Comparison of ENCODE assay signal across 13 cellular contexts in genomic region chr2:170819941-170820646, GRCh38. TPM values are rescaled to one million over a fixed set of nuclear protein-coding genes. Genes with fewer than 3 reads are reported as not detected.
DNase-seq lines count a peak whose midpoint lies in the region; ATAC-seq, FAIRE-seq and TF ChIP-seq lines count a peak whose summit lies in the region.
"Had no signal": no experiment of that assay in that cellular context is flagged by ENCODE, and none has a peak within 500 bp of the region (broad histone marks: within the 10 kb centered on the region; RNA-seq: fewer than 3 reads in every experiment).

No MANE protein-coding gene starts in this region.

- H3K9me3 ChIP-seq in CD4-positive, alpha-beta memory T cell (ENCODE audit: control insufficient read depth in 1 of 2, low read length in 2 of 2) = no peaks in the 10 kb centered on the region
- H3K9me3 ChIP-seq in H1 (ENCODE audit: insufficient read depth in 2 of 2, low read depth in 1 of 2, low read length in 1 of 2) (no peaks in the 10 kb centered on the region), parathyroid adenoma (ENCODE audit: control insufficient read depth, low read length) (no peaks in the 10 kb centered on the region), GM23248 (ENCODE audit: low read depth) (no peaks in the 10 kb centered on the region), MG63 (no peaks in the 10 kb centered on the region)
- H3K9me3 ChIP-seq: transverse colon had no signal

- H2AK5ac ChIP-seq in H1 (ENCODE audit: low read depth, low read length) = no peak overlapping the region

- no peak for TF ChIP-seq POLR2A in H1 (IDR thresholded peaks at IDR 0.05; ENCODE audit: control extremely low read depth in 1 of 2, low read depth in 2 of 2, low read length in 2 of 2)

- no peak overlapping the region for H3K27ac ChIP-seq in CD4-positive, alpha-beta memory T cell (ENCODE audit: low read depth, low read length)
- H3K27ac ChIP-seq in H1 (ENCODE audit: low read depth, low read length) (no peak overlapping the region), parathyroid adenoma (no peak overlapping the region), GM23248 (no peak overlapping the region)
- H3K27ac ChIP-seq: skin epidermis, transverse colon had no signal

- H3K4me1 Mint-ChIP-seq in CD4-positive, alpha-beta memory T cell = peaks cover 41 to 84% (median 59%) of the 10 kb centered on the region in 4 donors
- peaks cover 15 to 32% (median 31%) of the 10 kb centered on the region in 3 donors for H3K4me1 Mint-ChIP-seq in IgD-negative memory B cell

- POLR2A ChIA-PET in CD4-positive, alpha-beta memory T cell (lab: Charles Lee; ENCODE audit: partially characterized antibody) = no interaction called here
- POLR2A ChIA-PET in H1 (lab: Charles Lee; ENCODE audit: partially characterized antibody) = interaction anchor here (1.9 kb wide), 1 partner anchor 24 kb away, joined by 5 read pairs; no protein-coding TSS in a partner anchor

- H4K20me1 ChIP-seq in H1 (replicated peaks in 1 of 2; ENCODE audit: control insufficient read depth in 1 of 2, insufficient read depth in 2 of 2, low read length in 2 of 2) = peaks cover 0 to 5% of the 10 kb centered on the region in 2 experiments
- H4K20me1 ChIP-seq in GM23248 (ENCODE audit: insufficient read depth) = no peaks in the 10 kb centered on the region

- H2BK12ac ChIP-seq in H1 (ENCODE audit: low read depth, low read length) = peak overlapping the region; percentile 68; the same call in 1 of the 2 replicates

- H2BK20ac ChIP-seq in H1 (ENCODE audit: low read length) = peak overlapping the region; percentile 53; the same call in 1 of the 2 replicates

- H3K18ac ChIP-seq in H1 (ENCODE audit: extremely low read depth, low read length) = no peak overlapping the region; the same call in 1 of the 2 replicates

- CTCF ChIA-PET in CD4-positive, alpha-beta memory T cell (lab: Charles Lee; ENCODE audit: partially characterized antibody) = interaction anchor here (0.9 to 2.0 kb wide), 4 partner anchors 53 to 459 kb away, joined by 3 to 5 read pairs (median 4); no protein-coding TSS in a partner anchor
- CTCF ChIA-PET in H1 (lab: Charles Lee; ENCODE audit: partially characterized antibody) = interaction anchor here (0.5 to 1.3 kb wide), 6 partner anchors 53 to 1455 kb away, joined by 3 to 7 read pairs (median 3); no protein-coding TSS in a partner anchor

- no peak overlapping the region for H2BK15ac ChIP-seq in H1 (ENCODE audit: low read length)

- H3K27me3 Mint-ChIP-seq in CD4-positive, alpha-beta memory T cell = peaks cover 57 to 75% of the 10 kb centered on the region in 2 donors
- H3K27me3 Mint-ChIP-seq in IgD-negative memory B cell = peaks cover 67% of the 10 kb centered on the region

- DNase-seq in CD4-positive, alpha-beta memory T cell = no peak
- DNase-seq in H1 (ENCODE audit: low read depth in 1 of 2, low spot score in 2 of 2) = peak in 1 of 2 experiments; percentile 79
- DNase-seq in GM23248 = no peak
- DNase-seq in NCI-H2227 (lab: John Stamatoyannopoulos, UW; ENCODE audit: unreplicated experiment) = no peak
- DNase-seq in MG63 = no peak
- DNase-seq: NCI-H1105 treated with DMSO at 0.1 percent for 48 hours, transverse colon had no signal

- H3K4me1 ChIP-seq in CD4-positive, alpha-beta memory T cell (ENCODE audit: insufficient read depth, low read length) = peaks cover 71% of the 10 kb centered on the region
- H3K4me1 ChIP-seq in H1 (replicated peaks in 1 of 4; ENCODE audit: control insufficient read depth in 3 of 4, insufficient read depth in 4 of 4, low read length in 3 of 4) (peaks cover 8 to 66% (median 35%) of the 10 kb centered on the region in 4 experiments), parathyroid adenoma (peaks cover 5% of the 10 kb centered on the region), GM23248 (ENCODE audit: insufficient read depth) (peaks cover 6% of the 10 kb centered on the region; the same call in 1 of the 2 replicates)

- FAIRE-seq in H1 (lab: Jason Lieb, UNC) = no peak
- FAIRE-seq: G401.6 had no signal

- TF ChIP-seq EP300 in H1 (IDR thresholded peaks at IDR 0.05; ENCODE audit: borderline replicate concordance in 1 of 2, low read depth in 2 of 2, low read length in 2 of 2) = no peak

- no peaks in the 10 kb centered on the region for H3F3A ChIP-seq in GM23248 (ENCODE audit: insufficient read depth)

- H3K4me2 ChIP-seq in H1 (ENCODE audit: insufficient read depth in 1 of 2, low read depth in 2 of 2, low read length in 2 of 2) (peak overlapping the region; percentile 76 to 99), parathyroid adenoma (ENCODE audit: low read length) (peak overlapping the region; percentile 81), GM23248 (ENCODE audit: unreplicated experiment) (no peak overlapping the region)

- peak overlapping the region; percentile 83 to 95 (median 88) for H3K4me3 Mint-ChIP-seq in CD4-positive, alpha-beta memory T cell
- peak overlapping the region; percentile 80 to 91 (median 85) for H3K4me3 Mint-ChIP-seq in IgD-negative memory B cell

- H4K8ac ChIP-seq in H1 (ENCODE audit: extremely low read depth, insufficient read depth, low read length) = no peak overlapping the region; the same call in 1 of the 2 replicates

- peaks cover 39% of the 10 kb centered on the region for H3K23me2 ChIP-seq in H1 (ENCODE audit: low read depth, low read length)

- no peak overlapping the region for H3K4ac ChIP-seq in H1 (replicated peaks; ENCODE audit: insufficient read length, low read depth, low read length)

- peaks cover 0 to 14% (median 1%) of the 10 kb centered on the region in 8 donors for H3K9me3 Mint-ChIP-seq in CD4-positive, alpha-beta memory T cell
- H3K9me3 Mint-ChIP-seq in IgD-negative memory B cell = peaks cover 0 to 13% (median 3%) of the 10 kb centered on the region in 3 donors
- H3K9me3 Mint-ChIP-seq: dendritic cell treated with granulocyte-macrophage colony-stimulating factor and Interleukin-4, amounts not matched to agents 40 ng/mL and 50 ng/mL, for 4 days had no signal

- no peak overlapping the region for H2BK120ac ChIP-seq in H1 (replicated peaks; ENCODE audit: low read depth, low read length)

- H3K56ac ChIP-seq in H1 (replicated peaks; ENCODE audit: insufficient read length, low read depth, low read length) = no peak overlapping the region

- H3K9me2 ChIP-seq in GM23248 (ENCODE audit: insufficient read depth) = no peaks in the 10 kb centered on the region

- H3K14ac ChIP-seq in H1 (ENCODE audit: insufficient read length) = no peak overlapping the region

- H4K5ac ChIP-seq in H1 (ENCODE audit: insufficient read length, low read depth, low read length) = no peak overlapping the region

- H2BK5ac ChIP-seq in H1 (ENCODE audit: low read depth, low read length) = no peak overlapping the region

- H2AFZ ChIP-seq in H1 (ENCODE audit: low read length) (no peak overlapping the region), parathyroid adenoma (no peak overlapping the region), GM23248 (no peak overlapping the region)

- peak overlapping the region; percentile 51 to 87 for H3K4me3 ChIP-seq in CD4-positive, alpha-beta memory T cell (ENCODE audit: low read length in 2 of 2)
- H3K4me3 ChIP-seq in H1 (ENCODE audit: extremely low read depth in 1 of 4, insufficient read depth in 2 of 4, low read depth in 3 of 4, low read length in 4 of 4) (peak overlapping the region in 2 of 4 experiments; percentile 3 to 64; a peak in 5 of 8 replicates), parathyroid adenoma (ENCODE audit: low read depth, low read length) (peak overlapping the region; percentile 91), GM23248 (no peak overlapping the region), MG63 (no peak overlapping the region)

- peak overlapping the region in 3 of 7 donors; percentile 30 to 53 (median 53) for H3K27ac Mint-ChIP-seq in CD4-positive, alpha-beta memory T cell
- peak overlapping the region; percentile 81 to 93 (median 90) for H3K27ac Mint-ChIP-seq in IgD-negative memory B cell
- H3K27ac Mint-ChIP-seq: dendritic cell treated with granulocyte-macrophage colony-stimulating factor and Interleukin-4, amounts not matched to agents 40 ng/mL and 50 ng/mL, for 4 days had no signal

- in situ Hi-C loops in GM23248 (cut with MboI) = loop anchor here (25.0 kb wide), 1 partner anchor 408 kb away; no protein-coding TSS in a partner anchor

- ATAC-seq in HG02610 (IDR thresholded peaks at IDR 0.05; ENCODE audit: unreplicated experiment) = no peak

- no peak overlapping the region for H3K23ac ChIP-seq in H1 (ENCODE audit: insufficient read length)

- TF ChIP-seq CTCF in H1 (IDR thresholded peaks at IDR 0.05; ENCODE audit: control extremely low read depth in 1 of 3, insufficient read depth in 1 of 3, low read depth in 1 of 3, low read length in 3 of 3) (no peak), parathyroid adenoma (IDR thresholded peaks at IDR 0.05) (no peak)

- peaks cover 0 to 5% of the 10 kb centered on the region in 2 donors for H3K36me3 Mint-ChIP-seq in CD4-positive, alpha-beta memory T cell
- H3K36me3 Mint-ChIP-seq in IgD-negative memory B cell = no peaks in the 10 kb centered on the region

- whole genome bisulfite sequencing in H1 (ENCODE audit: extremely low coverage in 1 of 2, insufficient coverage in 1 of 2, insufficient read length in 1 of 2, insufficient replicate concordance in 2 of 2, low coverage in 1 of 2, low lambda C conversion rate in 2 of 2, missing lambda C conversion rate in 1 of 2), 2 experiments = 1% methylated on average over 29 of the region's 39 CpGs; no CpG with 5 or more reads in 1 of the 2 experiments
- 90 to 92% methylated on average over 26 to 39 of the region's 39 CpGs for WGBS in GM23248 (ENCODE audit: low coverage in 1 of 2, low lambda C conversion rate in 2 of 2, missing lambda C conversion rate in 2 of 2), 2 experiments

- intact Hi-C loops in CD4-positive, alpha-beta memory T cell (cut with micrococcal nuclease) = loop anchor here (2.0 to 10.0 kb wide), 4 partner anchors 53 to 1265 kb away; partner anchors contain the start of genes DLX1 and SP5

- H4K91ac ChIP-seq in H1 (replicated peaks; ENCODE audit: insufficient read length, low read length) = no peak overlapping the region

- no peaks in the 10 kb centered on the region for H3K36me3 ChIP-seq in CD4-positive, alpha-beta memory T cell (ENCODE audit: insufficient read depth, low read length)
- H3K36me3 ChIP-seq in H1 (ENCODE audit: control insufficient read depth in 2 of 4, insufficient read depth in 4 of 4, low read length in 3 of 4) = no peaks in the 10 kb centered on the region; a peak in 1 of 8 replicates
- no peaks in the 10 kb centered on the region for H3K36me3 ChIP-seq in parathyroid adenoma (ENCODE audit: control insufficient read depth, insufficient read depth, low read length)
- H3K36me3 ChIP-seq in GM23248 (ENCODE audit: low read depth) = no peaks in the 10 kb centered on the region
- H3K36me3 ChIP-seq in MG63 = no peaks in the 10 kb centered on the region
- H3K36me3 ChIP-seq: transverse colon had no signal

- H3K79me2 ChIP-seq in H1 (ENCODE audit: control insufficient read depth in 1 of 2, insufficient read depth in 2 of 2, low read length in 2 of 2) = no peaks in the 10 kb centered on the region
- H3K79me2 ChIP-seq in parathyroid adenoma = peaks cover 6% of the 10 kb centered on the region
- H3K79me2 ChIP-seq in GM23248 (ENCODE audit: insufficient read depth) = no peaks in the 10 kb centered on the region

- no peak for TF ChIP-seq RAD21 in H1 (IDR thresholded peaks at IDR 0.05 in 1 of 2, conservative IDR thresholded peaks at IDR 0.05 in 1 of 2; ENCODE audit: low read depth in 2 of 2, low read length in 2 of 2)

- H3K79me1 ChIP-seq in H1 (ENCODE audit: low read depth, low read length) = no peaks in the 10 kb centered on the region

- H3K9ac ChIP-seq in H1 (replicated peaks in 1 of 4; ENCODE audit: extremely low read depth in 1 of 4, low read depth in 3 of 4, low read length in 3 of 4) (no peak overlapping the region), parathyroid adenoma (no peak overlapping the region), GM23248 (no peak overlapping the region)

- H3K27me3 ChIP-seq in CD4-positive, alpha-beta memory T cell (ENCODE audit: insufficient read depth, low read length) = peaks cover 69% of the 10 kb centered on the region
- peaks cover 79 to 100% (median 95%) of the 10 kb centered on the region in 4 experiments for H3K27me3 ChIP-seq in H1 (replicated peaks in 1 of 4; ENCODE audit: control insufficient read depth in 3 of 4, extremely low read depth in 1 of 4, insufficient read depth in 3 of 4, low read length in 3 of 4)
- no peaks in the 10 kb centered on the region for H3K27me3 ChIP-seq in parathyroid adenoma (ENCODE audit: control insufficient read depth, insufficient read depth, low read length)
- peaks cover 67% of the 10 kb centered on the region for H3K27me3 ChIP-seq in GM23248 (replicated peaks; ENCODE audit: insufficient read depth)
- H3K27me3 ChIP-seq in MG63 = peaks cover 23% of the 10 kb centered on the region

RNA-seq across cellular contexts. Expression of gene GAD1, which starts 3.4 kb away (rescaled TPM):
- total RNA-seq in CD4-positive, alpha-beta memory T cell = not detected
- not detected for polyA plus RNA-seq in CD4-positive, alpha-beta memory T cell
- not detected for polyA plus RNA-seq in IgD-negative memory B cell
- 0.34 and 0.65 TPM in 2 replicates for total RNA-seq in H1 (2021; fragmentation: NEBNext Ultra II Directional; extraction: Animal tissue kit (Norgen Biotek cat#: 25700))
- 1.0 and 1.1 TPM in 2 replicates for polyA plus RNA-seq in H1 (2011; rRNA removed)
- 0.87 TPM for polyA plus RNA-seq in H1 (2011; cell fraction: cytosol; rRNA removed)
- 2.7 TPM for polyA plus RNA-seq in H1 (2011; cell fraction: nucleus; rRNA removed)
- 1.0 to 1.8 TPM (median 1.4 TPM) in 4 replicates for polyA plus RNA-seq in H1 (2012, experiment 1 of 2)
- 1.4 TPM for polyA plus RNA-seq in H1 (2012, experiment 2 of 2)
- polyA plus RNA-seq in H1 (2013, experiment 1 of 2) = 0.22 TPM
- polyA plus RNA-seq in H1 (2013, experiment 2 of 2) = 0.18 TPM
- 0.38 and 1.2 TPM in 2 replicates for polyA minus RNA-seq in H1 (2011; rRNA and poly(A)+ RNA removed)
- not detected for polyA minus RNA-seq in H1 (2011; cell fraction: cytosol; rRNA and poly(A)+ RNA removed)
- 1.9 TPM for polyA minus RNA-seq in H1 (2011; cell fraction: nucleus; rRNA and poly(A)+ RNA removed)
- total RNA-seq in GM23248 (2014; rRNA removed; shearing (Covaris generic)) = 0.13 and 2.6 TPM in 2 replicates
- 0.49 and 0.81 TPM in 2 replicates for polyA plus RNA-seq in GM23248 (2016; fragmentation: Nextera tagmentation; extraction: Ambion mirVana)
- total RNA-seq in MG63 (2014; rRNA removed; shearing (Covaris generic); ENCODE audit: low replicate concordance) = 3.2 TPM in 1 of 2 replicates, not detected in the other
- total RNA-seq: transverse colon had no signal

RNA-seq across cellular contexts. Expression of gene ERICH2, which starts 49.9 kb away (rescaled TPM):
- total RNA-seq in CD4-positive, alpha-beta memory T cell = not detected
- polyA plus RNA-seq in CD4-positive, alpha-beta memory T cell = under 1 TPM in 1 of 2 donors, not detected in 1; 0.58 TPM
- polyA plus RNA-seq in IgD-negative memory B cell (not detected), H1 (2011; rRNA removed) (0.20 TPM in 1 of 2 replicates, not detected in the other), GM23248 (2016; fragmentation: Nextera tagmentation; extraction: Ambion mirVana) (not detected in 2 replicates)
- 2.0 and 2.1 TPM in 2 replicates for total RNA-seq in H1 (2021; fragmentation: NEBNext Ultra II Directional; extraction: Animal tissue kit (Norgen Biotek cat#: 25700))
- polyA plus RNA-seq in H1 (2011; cell fraction: cytosol; rRNA removed) = not detected
- not detected for polyA plus RNA-seq in H1 (2011; cell fraction: nucleus; rRNA removed)
- polyA plus RNA-seq in H1 (2012, experiment 1 of 2) = 0.66 to 2.6 TPM (median 1.9 TPM) in 4 replicates
- 0.96 TPM for polyA plus RNA-seq in H1 (2012, experiment 2 of 2)
- polyA plus RNA-seq in H1 (2013, experiment 1 of 2) = 1.5 TPM
- polyA plus RNA-seq in H1 (2013, experiment 2 of 2) = 1.4 TPM
- not detected in 2 replicates for polyA minus RNA-seq in H1 (2011; rRNA and poly(A)+ RNA removed)
- not detected for polyA minus RNA-seq in H1 (2011; cell fraction: cytosol; rRNA and poly(A)+ RNA removed)
- not detected for polyA minus RNA-seq in H1 (2011; cell fraction: nucleus; rRNA and poly(A)+ RNA removed)
- total RNA-seq in GM23248 (2014; rRNA removed; shearing (Covaris generic)) = not detected in 2 replicates
- total RNA-seq in MG63 (2014; rRNA removed; shearing (Covaris generic); ENCODE audit: low replicate concordance) = 1.5 TPM in 1 of 2 replicates, not detected in the other
- total RNA-seq: transverse colon had no signal

Comparison
In these comparisons a context has a peak if more than half of its experiments do, and no peak if none do; other contexts are left out.
1. H3K4me3 ChIP-seq: peak in CD4-positive, alpha-beta memory T cell (2 of 2) and parathyroid adenoma (single experiment); none in GM23248 (single experiment) and MG63 (single experiment).